Comparison of ENCODE assay signal across 24 cellular contexts in the genomic region with DNA sequence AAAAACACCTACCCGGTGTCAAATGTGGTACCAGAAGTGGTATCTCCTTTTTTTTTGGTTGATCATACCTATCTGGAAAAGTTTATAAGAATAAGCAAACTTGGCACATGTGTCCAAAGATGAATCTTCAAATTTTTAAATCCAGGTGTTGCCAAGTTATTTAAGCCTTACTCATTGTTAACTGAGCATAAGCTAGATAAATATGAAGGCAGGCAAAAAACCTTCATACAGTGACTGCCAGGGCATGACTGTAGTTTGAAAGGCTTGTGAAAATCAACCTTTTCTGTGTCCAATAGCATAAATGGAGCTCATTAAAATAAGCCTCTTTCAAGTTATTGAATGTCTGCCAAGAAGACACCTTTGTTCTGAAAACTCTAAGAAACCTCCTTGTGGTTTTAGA.
"Had no signal": no experiment of that assay in that cellular context is flagged by ENCODE, and none has a peak within 500 bp of the region (broad histone marks: within the 10 kb centered on the region; RNA-seq: fewer than 3 reads in every experiment).

No MANE protein-coding gene starts in this region.

- ATAC-seq: HepG2, K562, Panc1, PC-3 had no signal

- H3K9me3 ChIP-seq: SJSA1 had no signal

- H3K4me3 ChIP-seq: K562, SJSA1, SK-N-MC had no signal

- H3K36me3 ChIP-seq: SJSA1 had no signal

- DNase-seq: IMR-90, Kasumi-1, MM.1S, NCI-H1092 treated with DMSO at 0.1 percent for 48 hours, NCI-H1417, NCI-H1436 treated with DMSO at 0.1 percent for 48 hours, NCI-H1694, NCI-H187 treated with DMSO at 0.1 percent for 48 hours, NCI-H2029 treated with DMSO at 0.1 percent for 48 hours, NCI-H2107, NCI-H2227 treated with DMSO at 0.1 percent for 48 hours, NCI-H446, NCI-H510A, NCI-H524 treated with DMSO at 0.1 percent for 48 hours, NCI-H774, PC-3, Right ventricle myocardium superior, SIG-M5 had no signal

- H3K27ac ChIP-seq: KMS-11, SJSA1, SK-N-MC had no signal

- H3K4me1 ChIP-seq: SJSA1 had no signal

- H3K27me3 ChIP-seq: SJSA1 had no signal
